Comparison of ENCODE assay signal across 10 cellular contexts in the genomic region with DNA sequence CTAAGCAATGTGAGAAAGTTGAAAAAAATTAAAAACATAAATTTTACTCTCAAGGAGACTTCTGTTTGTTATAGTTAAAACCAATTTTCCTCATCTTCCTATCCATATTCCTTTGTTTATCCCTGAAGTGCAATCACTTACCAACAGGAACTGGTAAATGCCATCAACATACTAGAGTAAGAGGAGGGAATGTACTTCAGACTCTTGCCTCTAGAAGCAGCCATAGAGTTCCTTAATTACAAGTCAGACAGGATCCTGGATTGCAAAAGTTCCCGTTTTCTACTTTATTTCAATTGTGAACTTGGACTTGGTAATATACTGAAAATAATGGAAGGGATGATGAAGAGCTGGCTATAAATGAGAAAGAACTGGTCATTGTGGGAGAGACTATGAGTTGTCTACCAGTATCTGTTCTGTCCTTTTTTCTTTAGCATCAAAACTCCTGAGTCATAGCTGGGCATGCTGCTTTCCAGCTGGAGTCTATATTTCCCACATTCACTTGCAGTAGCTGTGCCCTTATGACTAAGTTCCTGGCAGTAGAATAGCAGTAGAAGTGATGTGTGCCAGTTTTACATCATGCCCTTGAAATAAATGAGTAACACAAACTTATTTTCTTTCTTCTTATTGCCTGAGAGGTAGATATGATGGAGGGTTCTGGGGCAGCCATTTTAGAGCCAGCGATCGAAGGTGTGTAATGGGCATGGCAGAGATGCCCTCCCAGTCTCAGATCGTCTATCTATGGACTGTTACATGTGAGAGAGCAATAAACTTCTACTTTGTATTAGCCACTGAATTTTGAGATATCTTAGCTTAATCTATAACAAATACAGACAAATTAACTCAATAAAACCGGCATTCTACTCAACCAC. TPM values are rescaled to one million over a fixed set of nuclear protein-coding genes. Genes with fewer than 3 reads are reported as not detected.
DNase-seq lines count a peak whose midpoint lies in the region; ATAC-seq and TF ChIP-seq lines count a peak whose summit lies in the region.
"Had no signal": no experiment of that assay in that cellular context is flagged by ENCODE, and none has a peak within 500 bp of the region (broad histone marks: within the 10 kb centered on the region; RNA-seq: fewer than 3 reads in every experiment).

No MANE protein-coding gene starts in this region.

- intact Hi-C loops in gastrocnemius medialis (cut with DNase I; ENCODE audit: low total_unique reads) = no loop called here

- TF ChIP-seq CTCF in gastrocnemius medialis (IDR thresholded peaks at IDR 0.05 in 4 of 5, conservative IDR thresholded peaks at IDR 0.05 in 1 of 5) = no peak

- H3K27ac ChIP-seq in gastrocnemius medialis = peak overlapping the region in 1 of 4 donors; percentile 49
- H3K27ac ChIP-seq: hepatocyte had no signal

- H3K4me3 ChIP-seq in gastrocnemius medialis = no peak overlapping the region
- H3K4me3 ChIP-seq: hepatocyte had no signal

- no peaks in the 10 kb centered on the region for H3K36me3 ChIP-seq in gastrocnemius medialis

- H3K27me3 ChIP-seq in gastrocnemius medialis = no peaks in the 10 kb centered on the region
- H3K27me3 ChIP-seq: hepatocyte had no signal

- H3K4me1 ChIP-seq in gastrocnemius medialis = no peaks in the 10 kb centered on the region

- H3K9me3 ChIP-seq in gastrocnemius medialis = no peaks in the 10 kb centered on the region

- in situ Hi-C loops in gastrocnemius medialis (cut with MboI; ENCODE audit: low sequenced_read_pairs in 4 of 4) = loop anchor here in 1 of 4 donors (25.0 kb wide), 1 partner anchor 281 kb away; a partner anchor contains a TSS

- no peak for TF ChIP-seq POLR2A in gastrocnemius medialis (IDR thresholded peaks at IDR 0.05)

- DNase-seq in GM03348 (ENCODE audit: low spot score) (peak; percentile 69), NCI-H446 treated with DMSO at 0.1 percent for 48 hours (lab: John Stamatoyannopoulos, UW) (peak; percentile 66), epidermal melanocyte (ENCODE audit: insufficient read length, low spot score) (peak; percentile 53), gastrocnemius medialis (no peak), NCI-H345 treated with DMSO at 0.1 percent for 48 hours (lab: John Stamatoyannopoulos, UW; ENCODE audit: unreplicated experiment) (no peak)
- DNase-seq in activated CD8-positive, alpha-beta memory T cell treated with anti-CD3 and anti-CD28 coated beads, Interleukin-2, amount 50 U/mL, for 4 hours = no peak
- DNase-seq: activated effector memory CD4-positive, alpha-beta T cell treated with Interleukin-2 at 50 U/mL for 16 hours had no signal

- ATAC-seq in gastrocnemius medialis (peak; percentile 63 to 66), HG03442 (IDR thresholded peaks at IDR 0.05; ENCODE audit: unreplicated experiment) (no peak)

RNA-seq across cellular contexts. Expression of a gene that starts 26.8 kb away (rescaled TPM):
- 100 to 1,000 TPM; 225 to 357 (median 273) TPM for total RNA-seq in gastrocnemius medialis
- total RNA-seq: SK-MEL-5 had no signal

RNA-seq across cellular contexts. Expression of a gene that starts 52.3 kb away (rescaled TPM):
- not detected for total RNA-seq in gastrocnemius medialis
- total RNA-seq: hepatocyte, SK-MEL-5 had no signal

Comparison
In these comparisons a context has a peak if more than half of its experiments do, and no peak if none do; other contexts are left out.
1. DNase-seq: peak in GM03348 (single experiment), NCI-H446 treated with DMSO at 0.1 percent for 48 hours (single experiment) and epidermal melanocyte (single experiment); none in gastrocnemius medialis (0 of 2), activated CD8-positive, alpha-beta memory T cell treated with anti-CD3 and anti-CD28 coated beads, Interleukin-2, amount 50 U/mL, for 4 hours (single experiment) and NCI-H345 treated with DMSO at 0.1 percent for 48 hours (single experiment).